23 cellular contexts compared by ENCODE assay signal in genomic region chr10:6713716-6714115, GRCh38.
DNase-seq lines count a peak whose midpoint lies in the region; ATAC-seq, FAIRE-seq and TF ChIP-seq lines count a peak whose summit lies in the region.
"Had no signal": no experiment of that assay in that cellular context is flagged by ENCODE, and none has a peak within 500 bp of the region (broad histone marks: within the 10 kb centered on the region; RNA-seq: fewer than 3 reads in every experiment).

No MANE protein-coding gene starts in this region.

- H3K36me3 ChIP-seq in HEK293 (ENCODE audit: control insufficient read depth in 2 of 2, insufficient read depth in 1 of 2, low read length in 2 of 2), result no peaks in the 10 kb centered on the region
- no peaks in the 10 kb centered on the region for H3K36me3 ChIP-seq in tibial artery
- H3K36me3 ChIP-seq: heart left ventricle, MG63, neutrophil, spleen, stomach had no signal

- H3K4me1 Mint-ChIP-seq in activated CD8-positive, alpha-beta T cell treated with anti-CD3 and anti-CD28 coated beads for 36 hours (ENCODE audit: low read depth), result peaks cover 11% of the 10 kb centered on the region

- peaks cover 27% of the 10 kb centered on the region for H3K27me3 Mint-ChIP-seq in activated CD8-positive, alpha-beta T cell treated with anti-CD3 and anti-CD28 coated beads for 36 hours

- DNase-seq in EH (ENCODE audit: low read depth) (peak; percentile 28), left kidney (ENCODE audit: low read depth, low spot score) (peak; percentile 66), GM19239 (ENCODE audit: insufficient read length, low spot score) (no peak), SHP77 (lab: John Stamatoyannopoulos, UW) (no peak), tibial artery (no peak)
- DNase-seq in activated CD8-positive, alpha-beta T cell treated with anti-CD3 and anti-CD28 coated beads for 36 hours, result peak; percentile 20
- DNase-seq: activated CD4-positive, alpha-beta memory T cell treated with anti-CD3 and anti-CD28 coated beads, Interleukin-2, amount 10 ng/mL, durations not matched to agents 7 days and 5 days; activated T-cell treated with anti-CD3 and anti-CD28 coated beads, Interleukin-2, amount 50 U/mL, for 4 hours; cortex of kidney; DMS79 treated with DMSO at 0.1 percent for 48 hours; heart left ventricle; MG63; NCI-H1694; Right ventricle myocardium superior; spleen; stomach; trophoblast cell had no signal

- no peaks in the 10 kb centered on the region for H3K27me3 ChIP-seq in tibial artery
- H3K27me3 ChIP-seq: MG63 had no signal

- H3K36me3 Mint-ChIP-seq in activated CD8-positive, alpha-beta T cell treated with anti-CD3 and anti-CD28 coated beads for 36 hours (ENCODE audit: low read depth), result no peaks in the 10 kb centered on the region
- H3K36me3 Mint-ChIP-seq: brain had no signal

- no peak overlapping the region for H3K4me3 ChIP-seq in HEK293 (ENCODE audit: low read depth, low read length)
- H3K4me3 ChIP-seq in tibial artery, result no peak overlapping the region
- H3K4me3 ChIP-seq: heart left ventricle, MG63, spleen, stomach had no signal

- H3K9me3 ChIP-seq in HEK293 (ENCODE audit: control insufficient read depth, insufficient read depth, low read depth, low read length) (no peaks in the 10 kb centered on the region), tibial artery (no peaks in the 10 kb centered on the region)
- H3K9me3 ChIP-seq: heart left ventricle, MG63, neutrophil, spleen, stomach had no signal

- POLR2A ChIA-PET in HEK293 (lab: Yijun Ruan, JAX), result no interaction called here
- POLR2A ChIA-PET in activated CD8-positive, alpha-beta T cell treated with anti-CD3 and anti-CD28 coated beads for 36 hours (lab: Charles Lee), result no interaction called here

- H3K27ac Mint-ChIP-seq in activated CD8-positive, alpha-beta T cell treated with anti-CD3 and anti-CD28 coated beads for 36 hours, result no peak overlapping the region
- H3K27ac Mint-ChIP-seq: activated CD4-positive, alpha-beta memory T cell treated with anti-CD3 and anti-CD28 coated beads, Interleukin-2, amount 10 ng/mL, durations not matched to agents 7 days and 5 days; activated naive CD4-positive, alpha-beta T cell treated with anti-CD3 and anti-CD28 coated beads, Interleukin-2, amount 50 U/mL, for 72 hours; brain had no signal

- no peaks in the 10 kb centered on the region for H3K4me1 ChIP-seq in HEK293 (ENCODE audit: control insufficient read depth, insufficient read depth, low read length)
- no peaks in the 10 kb centered on the region for H3K4me1 ChIP-seq in tibial artery
- H3K4me1 ChIP-seq: heart left ventricle, spleen, stomach had no signal

- H3K4me3 Mint-ChIP-seq in activated CD8-positive, alpha-beta T cell treated with anti-CD3 and anti-CD28 coated beads for 36 hours, result no peak overlapping the region
- H3K4me3 Mint-ChIP-seq: activated CD4-positive, alpha-beta memory T cell treated with anti-CD3 and anti-CD28 coated beads, Interleukin-2, amount 10 ng/mL, durations not matched to agents 7 days and 5 days; activated T-cell treated with anti-CD3 and anti-CD28 coated beads, Interleukin-2, amount 50 U/mL, for 4 hours; brain had no signal

- H3K27ac ChIP-seq in HEK293 (ENCODE audit: extremely low read depth, low read depth, low read length) (no peak overlapping the region), tibial artery (no peak overlapping the region)
- H3K27ac ChIP-seq: heart left ventricle, neutrophil, spleen, stomach, VCaP had no signal

- H3K9me3 Mint-ChIP-seq in activated CD8-positive, alpha-beta T cell treated with anti-CD3 and anti-CD28 coated beads for 36 hours, result no peaks in the 10 kb centered on the region
- H3K9me3 Mint-ChIP-seq: activated CD4-positive, alpha-beta memory T cell treated with anti-CD3 and anti-CD28 coated beads, Interleukin-2, amount 10 ng/mL, durations not matched to agents 7 days and 5 days; activated naive CD4-positive, alpha-beta T cell treated with anti-CD3 and anti-CD28 coated beads, Interleukin-2, amount 50 U/mL, for 72 hours; activated T-cell treated with anti-CD3 and anti-CD28 coated beads, Interleukin-2, amount 50 U/mL, for 4 hours; brain had no signal

- no peak for ATAC-seq in activated CD8-positive, alpha-beta T cell treated with anti-CD3 and anti-CD28 coated beads for 36 hours
- ATAC-seq: activated naive CD4-positive, alpha-beta T cell treated with anti-CD3 and anti-CD28 coated beads, Interleukin-2, amount 50 U/mL, for 72 hours; activated T-cell treated with anti-CD3 and anti-CD28 coated beads, Interleukin-2, amount 50 U/mL, for 4 hours; heart left ventricle; HepG2 had no signal

- TF ChIP-seq CTCF in HEK293 (tag by site-specific recombination; IDR thresholded peaks at IDR 0.05) (no peak), tibial artery (IDR thresholded peaks at IDR 0.05) (no peak)
- no peak for TF ChIP-seq CTCF in activated CD8-positive, alpha-beta T cell treated with anti-CD3 and anti-CD28 coated beads for 36 hours (IDR thresholded peaks at IDR 0.05)

- CTCF ChIA-PET in HEK293 (lab: Yijun Ruan, JAX), result no interaction called here
- CTCF ChIA-PET in activated CD8-positive, alpha-beta T cell treated with anti-CD3 and anti-CD28 coated beads for 36 hours (lab: Charles Lee), result interaction anchor here (1.2 to 1.5 kb wide), 2 partner anchors 13 to 34 kb away, joined by 3 to 5 read pairs; no protein-coding TSS in a partner anchor

- no peak for FAIRE-seq in GM19239 (lab: Jason Lieb, UNC)
- FAIRE-seq: HepG2 had no signal

- intact Hi-C loops in activated CD8-positive, alpha-beta T cell treated with anti-CD3 and anti-CD28 coated beads for 36 hours (cut with micrococcal nuclease), result no loop called here
- intact Hi-C loops in tibial artery (cut with DNase I; ENCODE audit: low total_unique reads), result no loop called here

TF ChIP-seq in HEK293, 187 proteins besides CTCF, POLR2A, EP300 and RAD21:
- TF ChIP-seq ZSCAN16 (tag by site-specific recombination; IDR thresholded peaks at IDR 0.05), result no peak
- TF ChIP-seq REST (tag by site-specific recombination; IDR thresholded peaks at IDR 0.05), result peak; percentile 87

Comparison
In these comparisons a context has a peak if more than half of its experiments do, and no peak if none do; other contexts are left out.
1. DNase-seq: peak in EH (single experiment), activated CD8-positive, alpha-beta T cell treated with anti-CD3 and anti-CD28 coated beads for 36 hours (single experiment) and left kidney (single experiment); none in GM19239 (single experiment), SHP77 (0 of 2) and tibial artery (0 of 2).